Comparison of ENCODE assay signal across 7 cellular contexts in the genomic region with DNA sequence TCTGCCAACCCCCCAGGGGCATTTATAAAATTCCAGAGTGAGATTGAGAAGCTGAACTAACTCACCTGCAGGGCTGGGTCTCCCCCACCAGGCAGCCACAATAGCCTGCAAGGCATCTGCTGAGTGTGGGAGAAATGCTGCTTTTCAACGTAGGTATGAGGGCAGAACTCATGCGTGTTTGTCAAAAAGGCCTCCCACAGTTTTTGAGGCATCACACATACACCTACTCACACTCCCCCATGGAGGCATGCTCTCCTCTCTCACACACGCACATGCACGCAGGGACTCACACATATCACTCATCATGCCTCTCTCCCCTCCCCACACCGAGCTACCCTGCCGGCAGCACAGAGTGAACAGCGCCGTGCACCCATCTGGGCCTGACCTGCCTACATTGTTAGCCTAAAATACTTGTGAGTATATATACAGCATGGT.
DNase-seq lines count a peak whose midpoint lies in the region; ATAC-seq and TF ChIP-seq lines count a peak whose summit lies in the region.

No MANE protein-coding gene starts in this region.

- peaks cover 0 to 6% of the 10 kb centered on the region in 2 donors for H3K4me1 ChIP-seq in right atrium auricular region

- DNase-seq in activated T-cell treated with anti-CD3 and anti-CD28 coated beads for 48 hours (ENCODE audit: low read depth) (peak; percentile 41), sciatic nerve (ENCODE audit: low spot score) (no peak), LoVo (ENCODE audit: low spot score) (no peak), right atrium auricular region (ENCODE audit: low spot score) (no peak), epidermal melanocyte (ENCODE audit: insufficient read length, low spot score) (no peak)

- H3K27ac ChIP-seq in right atrium auricular region: no peak overlapping the region

- H3K36me3 ChIP-seq in right atrium auricular region: no peaks in the 10 kb centered on the region

- H3K4me3 ChIP-seq in right atrium auricular region: no peak overlapping the region

- TF ChIP-seq CTCF in right atrium auricular region (IDR thresholded peaks at IDR 0.05): no peak

- peak; percentile 58 for ATAC-seq in GM19463 (IDR thresholded peaks at IDR 0.05; ENCODE audit: unreplicated experiment)
- peak; percentile 65 for ATAC-seq in HG03354 (IDR thresholded peaks at IDR 0.05; ENCODE audit: poor library complexity, severe bottlenecking, unreplicated experiment)
- peak; percentile 36 for ATAC-seq in sciatic nerve

- H3K9me3 ChIP-seq in right atrium auricular region: no peaks in the 10 kb centered on the region

- intact Hi-C loops in sciatic nerve (cut with DNase I): no loop called here

- H3K27me3 ChIP-seq in right atrium auricular region: no peaks in the 10 kb centered on the region
